In genomic region chr1:108495008-108495407, GRCh38 we compare ENCODE assay signal across 2 cellular contexts. TPM values are rescaled to one million over a fixed set of nuclear protein-coding genes. Genes with fewer than 3 reads are reported as not detected.
"Had no signal": no experiment of that assay in that cellular context is flagged by ENCODE, and none has a peak within 500 bp of the region (broad histone marks: within the 10 kb centered on the region; RNA-seq: fewer than 3 reads in every experiment).

No MANE protein-coding gene starts in this region.

RNA-seq across cellular contexts. Expression of gene NBPF6, which starts 44.9 kb away (rescaled TPM):
- total RNA-seq: G401, GM12878 had no signal
